Comparison of ENCODE assay signal across 12 cellular contexts in the genomic region with DNA sequence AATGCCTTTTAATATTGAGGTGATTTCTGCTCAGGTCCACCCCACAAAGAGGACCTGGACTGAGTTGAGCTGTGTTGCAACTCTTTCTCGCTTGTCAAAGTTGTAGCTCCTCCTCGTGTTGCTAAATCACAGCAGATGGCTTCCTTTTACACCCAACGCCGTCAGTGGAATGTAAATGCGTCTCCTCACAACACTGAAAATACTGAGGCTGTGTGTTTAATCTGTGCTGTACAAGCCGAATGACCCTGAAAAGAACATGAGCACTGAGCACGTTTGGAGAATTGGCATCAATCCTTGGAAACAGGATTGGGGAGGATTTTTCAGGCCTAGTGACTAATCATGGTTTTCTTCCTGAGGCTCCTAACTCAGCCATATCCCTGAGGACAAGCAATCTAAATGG.
DNase-seq lines count a peak whose midpoint lies in the region; ATAC-seq and TF ChIP-seq lines count a peak whose summit lies in the region.
"Had no signal": no experiment of that assay in that cellular context is flagged by ENCODE, and none has a peak within 500 bp of the region (broad histone marks: within the 10 kb centered on the region; RNA-seq: fewer than 3 reads in every experiment).

No MANE protein-coding gene starts in this region.

- no peak for TF ChIP-seq CTCF in retinal pigment epithelial cell (conservative IDR thresholded peaks at IDR 0.05; ENCODE audit: low read depth, low read length)
- no peak for TF ChIP-seq CTCF in ascending aorta (IDR thresholded peaks at IDR 0.05)

- DNase-seq in GM03348 (ENCODE audit: low spot score), result peak; percentile 25
- DNase-seq in SK-N-MC (ENCODE audit: low read depth, low spot score), result no peak
- no peak for DNase-seq in left cardiac atrium
- peak; percentile 66 for DNase-seq in retinal pigment epithelial cell (ENCODE audit: low read depth)
- DNase-seq in glomerular visceral epithelial cell (ENCODE audit: extremely low spot score), result no peak
- DNase-seq in ascending aorta (ENCODE audit: low spot score in 2 of 2), result no peak
- no peak for DNase-seq in NCI-H2227 treated with DMSO at 0.1 percent for 48 hours (lab: John Stamatoyannopoulos, UW)
- DNase-seq in GM19240 (ENCODE audit: insufficient read length, low spot score), result no peak
- DNase-seq: activated effector memory CD4-positive, alpha-beta T cell treated with anti-CD3 and anti-CD28 coated beads, Interleukin-2, amount 50 U/mL, for 16 hours; Kasumi-1; small intestine had no signal

- peak; percentile 78 to 94 for ATAC-seq in left cardiac atrium
- ATAC-seq: HCT116 had no signal

- H3K4me3 ChIP-seq in SK-N-MC (peak overlapping the region; percentile 58), retinal pigment epithelial cell (ENCODE audit: low read length) (no peak overlapping the region), ascending aorta (no peak overlapping the region)

- intact Hi-C loops in left cardiac atrium (cut with DNase I) (no loop called here), ascending aorta (cut with DNase I) (no loop called here)

- H3K27ac ChIP-seq in SK-N-MC (peak overlapping the region; percentile 83), ascending aorta (no peak overlapping the region)

- H3K27me3 ChIP-seq in ascending aorta, result no peaks in the 10 kb centered on the region

- peaks cover 0 to 2% of the 10 kb centered on the region in 2 donors for H3K4me1 ChIP-seq in ascending aorta

- no peaks in the 10 kb centered on the region for H3K9me3 ChIP-seq in SK-N-MC (ENCODE audit: low read depth, low read length)
- H3K9me3 ChIP-seq in ascending aorta, result no peaks in the 10 kb centered on the region

- H3K9ac ChIP-seq in SK-N-MC (ENCODE audit: insufficient read length), result peak overlapping the region; percentile 61

- H3K36me3 ChIP-seq in SK-N-MC (ENCODE audit: insufficient read depth, low read length), result no peaks in the 10 kb centered on the region
- no peaks in the 10 kb centered on the region for H3K36me3 ChIP-seq in ascending aorta

Comparison
In these comparisons a context has a peak if more than half of its experiments do, and no peak if none do; other contexts are left out.
1. DNase-seq: peak in GM03348 (single experiment) and retinal pigment epithelial cell (single experiment); none in SK-N-MC (single experiment), left cardiac atrium (single experiment), glomerular visceral epithelial cell (single experiment), ascending aorta (0 of 2), NCI-H2227 treated with DMSO at 0.1 percent for 48 hours (single experiment) and GM19240 (single experiment).